Comparison of ENCODE assay signal across 9 cellular contexts in genomic region chr1:112337028-112337531, GRCh38. TPM values are rescaled to one million over a fixed set of nuclear protein-coding genes. Genes with fewer than 3 reads are reported as not detected.
DNase-seq lines count a peak whose midpoint lies in the region; ATAC-seq, FAIRE-seq and TF ChIP-seq lines count a peak whose summit lies in the region.
"Had no signal": no experiment of that assay in that cellular context is flagged by ENCODE, and none has a peak within 500 bp of the region (broad histone marks: within the 10 kb centered on the region; RNA-seq: fewer than 3 reads in every experiment).

No MANE protein-coding gene starts in this region.

- H3K4me2 ChIP-seq in HepG2 (ENCODE audit: low read depth, low read length): peak overlapping the region; percentile 49

- TF ChIP-seq POLR2A in HepG2 (IDR thresholded peaks at IDR 0.05; ENCODE audit: insufficient read depth in 1 of 2, low read depth in 2 of 2, low read length in 2 of 2): no peak

- TF ChIP-seq RAD21 in HepG2 (CRISPR knock-in tag; IDR thresholded peaks at IDR 0.05): no peak

- CTCF ChIA-PET in BJ (lab: Yijun Ruan, JAX): interaction anchor here (0.6 to 2.1 kb wide), 21 partner anchors 8 to 586 kb away, joined by 3 to 9 read pairs (median 4); no protein-coding TSS in a partner anchor
- CTCF ChIA-PET in HepG2 (lab: Yijun Ruan, JAX; ENCODE audit: low intra/inter-chr PET ratio, low total read pairs): interaction anchor here (1.2 kb wide), 1 partner anchor 39 kb away, joined by 5 read pairs; no protein-coding TSS in a partner anchor

- POLR2A ChIA-PET in BJ (lab: Charles Lee): interaction anchor here (0.7 kb wide), 1 partner anchor 535 kb away, joined by 7 read pairs; no protein-coding TSS in a partner anchor
- POLR2A ChIA-PET in HepG2 (lab: Yijun Ruan, JAX): interaction anchor here (0.5 kb wide), 1 partner anchor 71 kb away, joined by 3 read pairs; no protein-coding TSS in a partner anchor

- H3K4me1 ChIP-seq in HepG2 (ENCODE audit: insufficient read depth, low read length): no peaks in the 10 kb centered on the region

- H3K36me3 ChIP-seq in BJ (ENCODE audit: control insufficient read depth, insufficient read depth, low read length) (no peaks in the 10 kb centered on the region), brain microvascular endothelial cell (replicated peaks) (no peaks in the 10 kb centered on the region), HepG2 (replicated peaks in 1 of 2; ENCODE audit: control insufficient read depth in 1 of 2, insufficient read depth in 2 of 2, low read length in 2 of 2) (no peaks in the 10 kb centered on the region)

- H3K4me3 ChIP-seq in BJ (ENCODE audit: low read depth, low read length) (no peak overlapping the region), brain microvascular endothelial cell (ENCODE audit: low read depth, low read length) (no peak overlapping the region), HepG2 (replicated peaks in 1 of 3; ENCODE audit: insufficient read depth in 1 of 3, low read depth in 2 of 3, low read length in 3 of 3) (peak overlapping the region in 2 of 3 experiments; percentile 12 to 27; a peak in 1 of 6 replicates)

- BruUV-seq in HepG2 (replicated peaks; lab: Mats Ljungman, UMichigan): no TSS peak

- no peak for DNase-seq in BJ (ENCODE audit: low read depth)
- peak; percentile 20 to 62 for DNase-seq in NOMO-1 (lab: John Stamatoyannopoulos, UW; ENCODE audit: unreplicated experiment in 2 of 2)
- DNase-seq in brain microvascular endothelial cell: peak; percentile 15
- peak; percentile 13 for DNase-seq in HepG2 (ENCODE audit: low spot score)
- DNase-seq in ureter (ENCODE audit: low spot score): peak; percentile 54
- no peak for DNase-seq in DMS79 treated with DMSO at 0.1 percent for 48 hours (lab: John Stamatoyannopoulos, UW)
- no peak for DNase-seq in NCI-H1930 (lab: John Stamatoyannopoulos, UW)

- 2% methylated on average over 13 of the region's 13 CpGs for WGBS in HepG2 (ENCODE audit: low lambda C conversion rate)

- in situ Hi-C loops in brain microvascular endothelial cell (cut with HindIII; ENCODE audit: low pct_ligation_motif_present, low sequenced_read_pairs): no loop called here
- in situ Hi-C loops in HepG2 (cut with HindIII; ENCODE audit: extremely low pct_ligation_motif_present, low pct_unique_long_range_greater_than_20kb): no loop called here

- peak; percentile 69 for TF ChIP-seq CTCF in BJ (IDR thresholded peaks at IDR 0.05; ENCODE audit: insufficient read depth, low read depth, low read length)
- TF ChIP-seq CTCF in brain microvascular endothelial cell (IDR thresholded peaks at IDR 0.05; ENCODE audit: low read depth, low read length, missing control alignments): peak; percentile 83
- peak; percentile 61 for TF ChIP-seq CTCF in HepG2 (CRISPR knock-in tag; IDR thresholded peaks at IDR 0.05)

- no peak for FAIRE-seq in HepG2 (lab: Jason Lieb, UNC)
- FAIRE-seq: islet of Langerhans had no signal

- TF ChIP-seq EP300 in HepG2 (IDR thresholded peaks at IDR 0.05; ENCODE audit: low read depth in 2 of 2, low read length in 2 of 2): no peak
- no peak for TF ChIP-seq EP300 in HepG2 (CRISPR knock-in tag; IDR thresholded peaks at IDR 0.05; ENCODE audit: borderline replicate concordance)

- peak; percentile 58 for ATAC-seq in GM18907 (IDR thresholded peaks at IDR 0.05; ENCODE audit: unreplicated experiment)
- ATAC-seq in HepG2: peak; percentile 95

- no peak overlapping the region for H3K9ac ChIP-seq in HepG2 (ENCODE audit: insufficient read depth, low read depth, low read length)

- intact Hi-C loops in HepG2 (cut with micrococcal nuclease; ENCODE audit: unreplicated experiment): no loop called here

- no peaks in the 10 kb centered on the region for H3K79me2 ChIP-seq in HepG2 (ENCODE audit: insufficient read depth, low read length)

- H3K27me3 ChIP-seq in BJ (ENCODE audit: control insufficient read depth, insufficient read depth, low read length) (peaks cover 9% of the 10 kb centered on the region), brain microvascular endothelial cell (replicated peaks) (peaks cover 5% of the 10 kb centered on the region), HepG2 (ENCODE audit: control insufficient read depth in 1 of 2, insufficient read depth in 2 of 2, low read length in 2 of 2) (peaks cover 2 to 24% of the 10 kb centered on the region in 2 experiments; a peak in 2 of 5 replicates)

- no peaks in the 10 kb centered on the region for H3K9me3 ChIP-seq in HepG2 (ENCODE audit: low read length)

- no peak overlapping the region for H2AFZ ChIP-seq in HepG2 (ENCODE audit: low read length)

- H3K27ac ChIP-seq in brain microvascular endothelial cell (no peak overlapping the region), HepG2 (ENCODE audit: extremely low read length, insufficient read depth, low read length) (no peak overlapping the region)

- no peaks in the 10 kb centered on the region for H4K20me1 ChIP-seq in HepG2 (ENCODE audit: insufficient read depth, low read length)

TF ChIP-seq in HepG2, 621 proteins besides CTCF, POLR2A, EP300 and RAD21 (continues in another document):
- no peak for TF ChIP-seq NFATC3 (CRISPR knock-in tag; IDR thresholded peaks at IDR 0.05)
- no peak for TF ChIP-seq ZNF768 (CRISPR knock-in tag; IDR thresholded peaks at IDR 0.05)
- TF ChIP-seq STAG1 (CRISPR knock-in tag; IDR thresholded peaks at IDR 0.05): peak; percentile 61
- TF ChIP-seq RORA (CRISPR knock-in tag; IDR thresholded peaks at IDR 0.05): no peak
- no peak for TF ChIP-seq POLR2AphosphoS2 (IDR thresholded peaks at IDR 0.05; ENCODE audit: low read depth, low read length)
- TF ChIP-seq NR2C2 (CRISPR knock-in tag; IDR thresholded peaks at IDR 0.05; ENCODE audit: borderline replicate concordance): no peak
- TF ChIP-seq ZSCAN29 (CRISPR knock-in tag; conservative IDR thresholded peaks at IDR 0.05): no peak
- TF ChIP-seq SIN3A (IDR thresholded peaks at IDR 0.05; ENCODE audit: borderline replicate concordance, low read depth, low read length): no peak
- no peak for TF ChIP-seq ZNF18 (CRISPR knock-in tag; IDR thresholded peaks at IDR 0.05; ENCODE audit: insufficient replicate concordance)
- no peak for TF ChIP-seq ZNF577 (CRISPR knock-in tag; IDR thresholded peaks at IDR 0.05; ENCODE audit: borderline replicate concordance, low read depth)
- no peak for TF ChIP-seq SRY (CRISPR knock-in tag; IDR thresholded peaks at IDR 0.05)
- TF ChIP-seq ZFP62 (CRISPR knock-in tag; IDR thresholded peaks at IDR 0.05): no peak
- TF ChIP-seq SMARCE1 (IDR thresholded peaks at IDR 0.05; ENCODE audit: borderline replicate concordance): no peak
- no peak for TF ChIP-seq XBP1 (CRISPR knock-in tag; IDR thresholded peaks at IDR 0.05)
- TF ChIP-seq FOXK1 (CRISPR knock-in tag; IDR thresholded peaks at IDR 0.05; ENCODE audit: borderline replicate concordance, low read depth): no peak
- peak; percentile 67 for TF ChIP-seq XRCC5 (optimal IDR thresholded peaks at IDR 0.05; ENCODE audit: low read length)
- no peak for TF ChIP-seq PAX8 (CRISPR knock-in tag; IDR thresholded peaks at IDR 0.05; ENCODE audit: borderline replicate concordance)
- no peak for TF ChIP-seq ZNF136 (CRISPR knock-in tag; IDR thresholded peaks at IDR 0.05; ENCODE audit: low read depth)
- TF ChIP-seq GATAD2A (CRISPR knock-in tag; IDR thresholded peaks at IDR 0.05): 0 out of 2 replicates have a peak, but pooled peaks have one; percentile 27
- TF ChIP-seq DPF2 (CRISPR knock-in tag; IDR thresholded peaks at IDR 0.05; ENCODE audit: borderline replicate concordance, low read depth): no peak

RNA-seq across cellular contexts. Expression of gene CTTNBP2NL, which starts 58.9 kb away (rescaled TPM):
- 17.2 and 19.8 TPM in 2 replicates for polyA plus RNA-seq in BJ (2011; rRNA removed)
- 20.7 and 35.2 TPM in 2 replicates for polyA minus RNA-seq in BJ (2011; rRNA and poly(A)+ RNA removed)
- 4.1 and 6.1 TPM in 2 replicates for total RNA-seq in HepG2 (2016; rRNA removed; fragmentation: Illumina TruSeq; extraction: Trizol)
- 0.79 and 1.0 TPM in 2 replicates for total RNA-seq in HepG2 (2016; cell fraction: cytosol; rRNA removed; fragmentation: Illumina TruSeq; extraction: Trizol; ENCODE audit: low read depth)
- 3.9 and 7.0 TPM in 2 replicates for total RNA-seq in HepG2 (2016; cell fraction: insoluble cytoplasmic fraction; rRNA removed; fragmentation: Illumina TruSeq; extraction: Trizol)
- total RNA-seq in HepG2 (2016; cell fraction: membrane; rRNA removed; fragmentation: Illumina TruSeq; extraction: Trizol): 2.7 and 3.0 TPM in 2 replicates
- total RNA-seq in HepG2 (2016; cell fraction: nucleus; rRNA removed; fragmentation: Illumina TruSeq; extraction: Trizol): 3.4 and 3.8 TPM in 2 replicates
- polyA plus RNA-seq in HepG2 (2011; rRNA removed): 2.1 and 3.0 TPM in 2 replicates
- 1.1 and 2.2 TPM in 2 replicates for polyA plus RNA-seq in HepG2 (2011; cell fraction: cytosol; rRNA removed)
- 3.2 and 3.8 TPM in 2 replicates for polyA plus RNA-seq in HepG2 (2011; cell fraction: nucleus; rRNA removed)
- polyA plus RNA-seq in HepG2 (2012): 3.3 and 3.8 TPM in 2 replicates
- polyA plus RNA-seq in HepG2 (2016; cell fraction: cytosol; fragmentation: Illumina TruSeq; extraction: Trizol; ENCODE audit: low read depth): 0.33 and 0.38 TPM in 2 replicates
- 4.1 and 4.2 TPM in 2 replicates for polyA plus RNA-seq in HepG2 (2016; cell fraction: insoluble cytoplasmic fraction; fragmentation: Illumina TruSeq; extraction: Trizol; ENCODE audit: low read depth)
- polyA plus RNA-seq in HepG2 (2016; cell fraction: membrane; fragmentation: Illumina TruSeq; extraction: Trizol; ENCODE audit: low read depth): 0.71 and 0.99 TPM in 2 replicates
- 2.9 and 4.9 TPM in 2 replicates for polyA plus RNA-seq in HepG2 (2016; cell fraction: nucleus; fragmentation: Illumina TruSeq; extraction: Trizol; ENCODE audit: insufficient read depth, low read depth)
- 6.0 and 23.5 TPM in 2 replicates for polyA minus RNA-seq in HepG2 (2011; rRNA and poly(A)+ RNA removed; ENCODE audit: low replicate concordance)
- 2.5 and 3.6 TPM in 2 replicates for polyA minus RNA-seq in HepG2 (2011; cell fraction: cytosol; rRNA and poly(A)+ RNA removed)
- 17.0 and 19.6 TPM in 2 replicates for polyA minus RNA-seq in HepG2 (2011; cell fraction: nucleus; rRNA and poly(A)+ RNA removed)
- 47.4 TPM for total RNA-seq in ureter

Comparison
In these comparisons a context has a peak if more than half of its experiments do, and no peak if none do; other contexts are left out.
1. DNase-seq: peak in NOMO-1 (2 of 2), brain microvascular endothelial cell (single experiment), HepG2 (single experiment) and ureter (single experiment); none in BJ (single experiment), DMS79 treated with DMSO at 0.1 percent for 48 hours (single experiment) and NCI-H1930 (0 of 2).
2. H3K4me3 ChIP-seq: peak in HepG2 (2 of 3); none in BJ (single experiment) and brain microvascular endothelial cell (single experiment).
3. Peak in every context shown above with its lines, with median percentiles within 50 percentile points of each other: CTCF ChIP-seq.